Comparison of ENCODE assay signal across 1 cellular context in genomic region chr12:49195734-49196133, GRCh38.
TF ChIP-seq lines count a peak whose summit lies in the region.

No MANE protein-coding gene starts in this region.

TF ChIP-seq in H1, 55 proteins besides CTCF, POLR2A, EP300 and RAD21:
- TF ChIP-seq SUZ12 (IDR thresholded peaks at IDR 0.05; ENCODE audit: low read length) (no peak), SP4 (IDR thresholded peaks at IDR 0.05; ENCODE audit: low read length) (no peak), NANOG (IDR thresholded peaks at IDR 0.05; ENCODE audit: insufficient read depth, low read depth, low read length, poor library complexity, severe bottlenecking) (no peak), BCL11A (IDR thresholded peaks at IDR 0.05; ENCODE audit: low read depth in 2 of 2, low read length in 2 of 2) (no peak), TEAD4 (IDR thresholded peaks at IDR 0.05; ENCODE audit: low read depth, low read length) (no peak), TBP (IDR thresholded peaks at IDR 0.05; ENCODE audit: low read depth, low read length) (no peak), JUN (IDR thresholded peaks at IDR 0.05; ENCODE audit: low read depth, low read length) (no peak), SIX5 (IDR thresholded peaks at IDR 0.05; ENCODE audit: low read depth, low read length) (no peak)
TF ChIP-seq in H1: peak in this region for 0.
